Comparison of ENCODE assay signal across 26 cellular contexts in genomic region chr3:2514031-2514430, GRCh38.
DNase-seq lines count a peak whose midpoint lies in the region; ATAC-seq and TF ChIP-seq lines count a peak whose summit lies in the region.
"Had no signal": no experiment of that assay in that cellular context is flagged by ENCODE, and none has a peak within 500 bp of the region (broad histone marks: within the 10 kb centered on the region; RNA-seq: fewer than 3 reads in every experiment).

No MANE protein-coding gene starts in this region.

- no peak for TF ChIP-seq POLR2A in gastrocnemius medialis (IDR thresholded peaks at IDR 0.05)
- TF ChIP-seq POLR2A in sigmoid colon (IDR thresholded peaks at IDR 0.05), result no peak

- peak overlapping the region; percentile 38 for H2AFZ ChIP-seq in neuronal stem cell (ENCODE audit: low read length)

- H3K9me3 ChIP-seq in neuronal stem cell (replicated peaks in 1 of 2; ENCODE audit: control insufficient read depth in 2 of 2, insufficient read depth in 1 of 2, low read depth in 1 of 2, low read length in 2 of 2) (no peaks in the 10 kb centered on the region), gastrocnemius medialis (no peaks in the 10 kb centered on the region), sigmoid colon (no peaks in the 10 kb centered on the region)
- H3K9me3 ChIP-seq: A549, MG63, SJSA1 had no signal

- TF ChIP-seq CTCF in gastrocnemius medialis (IDR thresholded peaks at IDR 0.05 in 4 of 5, conservative IDR thresholded peaks at IDR 0.05 in 1 of 5), result no peak
- no peak for TF ChIP-seq CTCF in sigmoid colon (IDR thresholded peaks at IDR 0.05)

- no peak for TF ChIP-seq EP300 in sigmoid colon (IDR thresholded peaks at IDR 0.05)

- no peaks in the 10 kb centered on the region for H3K36me3 ChIP-seq in neuronal stem cell (replicated peaks in 1 of 2; ENCODE audit: control insufficient read depth in 2 of 2, insufficient read depth in 2 of 2, low read length in 2 of 2)
- H3K36me3 ChIP-seq in gastrocnemius medialis, result no peaks in the 10 kb centered on the region
- no peaks in the 10 kb centered on the region for H3K36me3 ChIP-seq in sigmoid colon
- H3K36me3 ChIP-seq: MG63, SJSA1 had no signal

- no peak overlapping the region for H3K4me3 ChIP-seq in neuronal stem cell (ENCODE audit: low read length in 2 of 2)
- no peak overlapping the region for H3K4me3 ChIP-seq in gastrocnemius medialis
- no peak overlapping the region for H3K4me3 ChIP-seq in sigmoid colon
- H3K4me3 ChIP-seq: A549, GM12878, MG63, SJSA1 had no signal

- H3K14ac ChIP-seq in neuronal stem cell (ENCODE audit: low read length), result no peak overlapping the region

- no peak overlapping the region for H3K18ac ChIP-seq in neuronal stem cell (ENCODE audit: low read length)

- no CpG with 5 or more reads among the region's 5 CpGs for WGBS in neuronal stem cell (ENCODE audit: extremely low coverage in 2 of 2, insufficient read length in 2 of 2, insufficient replicate concordance in 1 of 2), 2 donors
- 53 to 84% methylated on average over 5 of the region's 5 CpGs for WGBS in sigmoid colon, 2 donors

- no peak overlapping the region for H2BK12ac ChIP-seq in neuronal stem cell (ENCODE audit: low read length)

- no peak for ATAC-seq in GM21723 (IDR thresholded peaks at IDR 0.05; ENCODE audit: unreplicated experiment)
- no peak for ATAC-seq in gastrocnemius medialis
- ATAC-seq: A549, GM12878 had no signal

- in situ Hi-C loops in gastrocnemius medialis (cut with MboI; ENCODE audit: low sequenced_read_pairs in 4 of 4), result no loop called here

- H3K23ac ChIP-seq in neuronal stem cell (ENCODE audit: low read depth, low read length, poor library complexity), result no peak overlapping the region

- peaks cover 0 to 11% of the 10 kb centered on the region in 2 donors for H3K4me1 ChIP-seq in neuronal stem cell (ENCODE audit: control insufficient read depth in 2 of 2, insufficient read depth in 1 of 2, low read depth in 1 of 2, low read length in 2 of 2)
- no peaks in the 10 kb centered on the region for H3K4me1 ChIP-seq in gastrocnemius medialis
- peaks cover 0 to 6% (median 0%) of the 10 kb centered on the region in 4 donors for H3K4me1 ChIP-seq in sigmoid colon
- H3K4me1 ChIP-seq: A549, SJSA1 had no signal

- H2AK5ac ChIP-seq in neuronal stem cell (ENCODE audit: low read depth, low read length), result no peak overlapping the region

- no peak overlapping the region for H3K4ac ChIP-seq in neuronal stem cell (ENCODE audit: low read length)

- H2BK15ac ChIP-seq in neuronal stem cell (ENCODE audit: low read length), result no peak overlapping the region

- peak overlapping the region; percentile 30 for H3K27ac ChIP-seq in neuronal stem cell (replicated peaks; ENCODE audit: low read length)
- H3K27ac ChIP-seq in gastrocnemius medialis, result no peak overlapping the region
- H3K27ac ChIP-seq in sigmoid colon, result no peak overlapping the region
- H3K27ac ChIP-seq: A549, SJSA1 had no signal

- H2BK5ac ChIP-seq in neuronal stem cell (ENCODE audit: low read length), result no peak overlapping the region

- DNase-seq in ELF-1 (ENCODE audit: low read depth, low spot score), result peak; percentile 47
- peak; percentile 60 for DNase-seq in ecto neural progenitor cell (ENCODE audit: low spot score)
- DNase-seq in left kidney (ENCODE audit: low read depth, low spot score), result peak; percentile 53
- DNase-seq in neuronal stem cell (ENCODE audit: low spot score), result peak; percentile 72
- no peak for DNase-seq in gastrocnemius medialis
- DNase-seq in sigmoid colon, result no peak
- DNase-seq: C1 segment of cervical spinal cord; CD4-positive, alpha-beta memory T cell; COR-L47; GDM1; HCEC 1CT; KBM-7; MG63; NCI-H187; NCI-H2081 treated with DMSO at 0.1 percent for 48 hours; NCI-H2171; NCI-H345; NCI-H510A treated with DMSO at 0.1 percent for 48 hours; NCI-H748 treated with DMSO at 0.1 percent for 48 hours; NK-92 treated with Interleukin-12 subunit alpha and Interleukin-12 subunit beta, amount 100 ng/mL, for 24 hours; Right ventricle myocardium superior; RPMI8226 had no signal

- H4K91ac ChIP-seq in neuronal stem cell (ENCODE audit: low read depth, low read length, poor library complexity), result no peak overlapping the region

- H3K9ac ChIP-seq in neuronal stem cell (ENCODE audit: low read depth, low read length, poor library complexity), result no peak overlapping the region

- H3K27me3 ChIP-seq in neuronal stem cell (ENCODE audit: control insufficient read depth in 3 of 3, insufficient read depth in 3 of 3, low read depth in 1 of 3, low read length in 3 of 3) (no peaks in the 10 kb centered on the region), gastrocnemius medialis (no peaks in the 10 kb centered on the region), sigmoid colon (peaks cover 0 to 7% (median 2%) of the 10 kb centered on the region in 3 donors)
- H3K27me3 ChIP-seq: MG63, SJSA1 had no signal

- H2BK120ac ChIP-seq in neuronal stem cell (ENCODE audit: low read depth, low read length), result no peak overlapping the region

- intact Hi-C loops in gastrocnemius medialis (cut with DNase I; ENCODE audit: low total_unique reads), result no loop called here
- intact Hi-C loops in sigmoid colon (cut with DNase I), result no loop called here

- no peaks in the 10 kb centered on the region for H3K79me1 ChIP-seq in neuronal stem cell (ENCODE audit: low read depth, low read length)

- H3K4me2 ChIP-seq in neuronal stem cell (ENCODE audit: insufficient read depth, low read length, poor library complexity, severe bottlenecking), result no peak overlapping the region
- H3K4me2 ChIP-seq: A549 had no signal

- no peak overlapping the region for H4K8ac ChIP-seq in neuronal stem cell (ENCODE audit: low read depth, low read length)

Comparison
In these comparisons a context has a peak if more than half of its experiments do, and no peak if none do; other contexts are left out.
1. DNase-seq: peak in ELF-1 (single experiment), ecto neural progenitor cell (single experiment), left kidney (single experiment) and neuronal stem cell (single experiment); none in gastrocnemius medialis (0 of 2) and sigmoid colon (single experiment).